Comparison of ENCODE assay signal across 1 cellular context in genomic region chr17:73290399-73291259, GRCh38.
TF ChIP-seq lines count a peak whose summit lies in the region.

No MANE protein-coding gene starts in this region.

TF ChIP-seq in HepG2, 621 proteins besides CTCF, POLR2A, EP300 and RAD21 (continued from another document):
- TF ChIP-seq CEBPB (IDR thresholded peaks at IDR 0.05; ENCODE audit: borderline replicate concordance, low read depth, low read length) (no peak), ZMAT3 (CRISPR knock-in tag; conservative IDR thresholded peaks at IDR 0.05) (no peak), CAMTA2 (CRISPR knock-in tag; IDR thresholded peaks at IDR 0.05; ENCODE audit: borderline replicate concordance) (no peak), ARNTL (CRISPR knock-in tag; IDR thresholded peaks at IDR 0.05) (no peak), ZNF264 (CRISPR knock-in tag; IDR thresholded peaks at IDR 0.05) (no peak), AGO2 (optimal IDR thresholded peaks at IDR 0.05; ENCODE audit: low read depth, low read length) (peak; percentile 17), GFI1 (CRISPR knock-in tag; IDR thresholded peaks at IDR 0.05; ENCODE audit: borderline replicate concordance) (0 out of 2 replicates have a peak, but pooled peaks have one; percentile 2), SRSF4 (IDR thresholded peaks at IDR 0.05; ENCODE audit: low read depth, low read length, poor library complexity, severe bottlenecking) (no peak), TFDP1 (CRISPR knock-in tag; IDR thresholded peaks at IDR 0.05; ENCODE audit: borderline replicate concordance) (no peak), MAF1 (CRISPR knock-in tag; IDR thresholded peaks at IDR 0.05; ENCODE audit: borderline replicate concordance) (no peak), TEAD2 (CRISPR knock-in tag; IDR thresholded peaks at IDR 0.05) (no peak), ZNF567 (CRISPR knock-in tag; IDR thresholded peaks at IDR 0.05; ENCODE audit: borderline replicate concordance) (no peak), BRCA1 (CRISPR knock-in tag; IDR thresholded peaks at IDR 0.05) (no peak), SP1 (IDR thresholded peaks at IDR 0.05) (no peak), SP1 (CRISPR knock-in tag; IDR thresholded peaks at IDR 0.05) (no peak), CEBPG (CRISPR knock-in tag; IDR thresholded peaks at IDR 0.05) (peak; percentile 17; the same call in 1 of the 2 replicates), POGZ (CRISPR knock-in tag; IDR thresholded peaks at IDR 0.05) (no peak), ZNF510 (CRISPR knock-in tag; IDR thresholded peaks at IDR 0.05; ENCODE audit: low read depth) (no peak), MAFF (IDR thresholded peaks at IDR 0.05; ENCODE audit: low read depth, low read length) (no peak), NONO (IDR thresholded peaks at IDR 0.05) (no peak), NONO (CRISPR knock-in tag; conservative IDR thresholded peaks at IDR 0.05) (no peak), ZNF256 (CRISPR knock-in tag; conservative IDR thresholded peaks at IDR 0.05) (no peak), ZNF747 (CRISPR knock-in tag; IDR thresholded peaks at IDR 0.05; ENCODE audit: borderline replicate concordance) (no peak), ELF1 (CRISPR knock-in tag; IDR thresholded peaks at IDR 0.05) (no peak), ZFX (CRISPR knock-in tag; IDR thresholded peaks at IDR 0.05; ENCODE audit: low read depth) (0 out of 2 replicates have a peak, but pooled peaks have one; percentile 11), ETV5 (CRISPR knock-in tag; IDR thresholded peaks at IDR 0.05; ENCODE audit: borderline replicate concordance) (no peak)
